In genomic region chr10:127990846-127991542, GRCh38 we compare ENCODE assay signal across 8 cellular contexts.
DNase-seq lines count a peak whose midpoint lies in the region; ATAC-seq lines count a peak whose summit lies in the region.

No MANE protein-coding gene starts in this region.

- H3K9ac ChIP-seq in neuronal stem cell (ENCODE audit: low read depth, low read length, poor library complexity): no peak overlapping the region

- H3K9me3 ChIP-seq in neuronal stem cell (replicated peaks in 1 of 2; ENCODE audit: control insufficient read depth in 2 of 2, insufficient read depth in 1 of 2, low read depth in 1 of 2, low read length in 2 of 2): no peaks in the 10 kb centered on the region

- H3K14ac ChIP-seq in neuronal stem cell (ENCODE audit: low read length): no peak overlapping the region

- H3K27me3 ChIP-seq in neuronal stem cell (ENCODE audit: control insufficient read depth in 3 of 3, insufficient read depth in 3 of 3, low read depth in 1 of 3, low read length in 3 of 3): peaks cover 0 to 6% (median 0%) of the 10 kb centered on the region in 3 experiments

- no peak overlapping the region for H3K18ac ChIP-seq in neuronal stem cell (ENCODE audit: low read length)

- no peak overlapping the region for H2AFZ ChIP-seq in neuronal stem cell (ENCODE audit: low read length)

- no peak overlapping the region for H3K4me3 ChIP-seq in neuronal stem cell (ENCODE audit: low read length in 2 of 2)

- peaks cover 0 to 2% of the 10 kb centered on the region in 2 donors for H3K4me1 ChIP-seq in neuronal stem cell (ENCODE audit: control insufficient read depth in 2 of 2, insufficient read depth in 1 of 2, low read depth in 1 of 2, low read length in 2 of 2)

- H2BK5ac ChIP-seq in neuronal stem cell (ENCODE audit: low read length): no peak overlapping the region

- H3K36me3 ChIP-seq in neuronal stem cell (replicated peaks in 1 of 2; ENCODE audit: control insufficient read depth in 2 of 2, insufficient read depth in 2 of 2, low read length in 2 of 2): no peaks in the 10 kb centered on the region

- H4K8ac ChIP-seq in neuronal stem cell (ENCODE audit: low read depth, low read length): no peak overlapping the region

- no peak for ATAC-seq in HG03520 (IDR thresholded peaks at IDR 0.05; ENCODE audit: unreplicated experiment)

- no peak overlapping the region for H2BK15ac ChIP-seq in neuronal stem cell (ENCODE audit: low read length)

- H3K27ac ChIP-seq in neuronal stem cell (replicated peaks; ENCODE audit: low read length): no peak overlapping the region

- no peak overlapping the region for H3K4me2 ChIP-seq in neuronal stem cell (ENCODE audit: insufficient read depth, low read length, poor library complexity, severe bottlenecking)

- H2BK12ac ChIP-seq in neuronal stem cell (ENCODE audit: low read length): no peak overlapping the region

- no peaks in the 10 kb centered on the region for H3K79me1 ChIP-seq in neuronal stem cell (ENCODE audit: low read depth, low read length)

- no peak overlapping the region for H4K91ac ChIP-seq in neuronal stem cell (ENCODE audit: low read depth, low read length, poor library complexity)

- DNase-seq in activated CD8-positive, alpha-beta memory T cell treated with anti-CD3 and anti-CD28 coated beads for 24 hours: peak; percentile 68
- no peak for DNase-seq in activated CD8-positive, alpha-beta memory T cell treated with anti-CD3 and anti-CD28 coated beads, Interleukin-2, amount 50 U/mL, for 48 hours
- DNase-seq in activated gamma-delta T cell treated with anti-CD3 and anti-CD28 coated beads, Interleukin-2, amount 50 U/mL, for 16 hours (ENCODE audit: low read depth): peak; percentile 27
- peak; percentile 99 for DNase-seq in kidney glomerular epithelial cell (lab: John Stamatoyannopoulos, UW)
- DNase-seq in stimulated activated naive CD4-positive, alpha-beta T cell treated with Interleukin-2 at 50 U/mL for 16 hours (lab: John Stamatoyannopoulos, UW): peak; percentile 66
- DNase-seq in NCI-H2029 treated with DMSO at 0.1 percent for 48 hours (lab: John Stamatoyannopoulos, UW): no peak
- DNase-seq in neuronal stem cell (ENCODE audit: low spot score): no peak

- no peak overlapping the region for H2AK5ac ChIP-seq in neuronal stem cell (ENCODE audit: low read depth, low read length)

- WGBS in neuronal stem cell (ENCODE audit: extremely low coverage in 2 of 2, insufficient read length in 2 of 2, insufficient replicate concordance in 1 of 2), 2 donors: no CpG with 5 or more reads among the region's 15 CpGs

- H3K23ac ChIP-seq in neuronal stem cell (ENCODE audit: low read depth, low read length, poor library complexity): no peak overlapping the region

- H2BK120ac ChIP-seq in neuronal stem cell (ENCODE audit: low read depth, low read length): no peak overlapping the region

- H3K4ac ChIP-seq in neuronal stem cell (ENCODE audit: low read length): no peak overlapping the region

Comparison
In these comparisons a context has a peak if more than half of its experiments do, and no peak if none do; other contexts are left out.
1. DNase-seq: peak in activated CD8-positive, alpha-beta memory T cell treated with anti-CD3 and anti-CD28 coated beads for 24 hours (single experiment), activated gamma-delta T cell treated with anti-CD3 and anti-CD28 coated beads, Interleukin-2, amount 50 U/mL, for 16 hours (single experiment), kidney glomerular epithelial cell (single experiment) and stimulated activated naive CD4-positive, alpha-beta T cell treated with Interleukin-2 at 50 U/mL for 16 hours (single experiment); none in activated CD8-positive, alpha-beta memory T cell treated with anti-CD3 and anti-CD28 coated beads, Interleukin-2, amount 50 U/mL, for 48 hours (single experiment), NCI-H2029 treated with DMSO at 0.1 percent for 48 hours (single experiment) and neuronal stem cell (single experiment).